In the genomic region with DNA sequence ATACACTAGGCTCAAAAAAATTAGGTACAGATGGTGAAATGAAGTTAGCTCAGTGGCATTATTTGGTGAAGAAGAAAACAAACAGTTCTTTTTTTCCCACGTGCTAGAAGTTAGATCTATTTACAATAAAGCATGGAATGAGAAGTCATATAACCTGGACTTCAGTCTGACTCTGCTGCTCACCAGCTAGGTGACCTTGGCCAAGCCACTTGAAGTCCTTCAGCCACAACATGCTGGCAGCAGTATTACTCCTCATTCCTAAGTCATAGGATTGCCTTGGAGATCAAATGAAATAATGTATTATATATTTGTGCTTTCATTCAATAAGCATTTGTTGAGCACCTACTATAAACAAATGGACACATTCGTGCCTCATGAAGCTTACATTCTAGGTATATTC, we compare ENCODE assay signal across 9 cellular contexts. TPM values are rescaled to one million over a fixed set of nuclear protein-coding genes. Genes with fewer than 3 reads are reported as not detected.
"Had no signal": no experiment of that assay in that cellular context is flagged by ENCODE, and none has a peak within 500 bp of the region (broad histone marks: within the 10 kb centered on the region; RNA-seq: fewer than 3 reads in every experiment).

No MANE protein-coding gene starts in this region.

- H2AFZ ChIP-seq: GM23248 had no signal

- H3K9ac ChIP-seq: GM23248 had no signal

- H3K4me3 ChIP-seq: GM23248, HAP-1 had no signal

- DNase-seq: GM23248, GOT3, H7, HFFc6, IMR-90, KBM-7 had no signal

- H3K9me3 ChIP-seq: HAP-1 had no signal

- H3K4me1 ChIP-seq: HAP-1 had no signal

- FAIRE-seq: HepG2 had no signal

- ATAC-seq: HCT116, HepG2 had no signal

- H3K27ac ChIP-seq: GM23248 had no signal

- H3K36me3 ChIP-seq: HAP-1 had no signal

RNA-seq across cellular contexts. Expression of a gene that starts 45.2 kb away (rescaled TPM):
- total RNA-seq: HepG2 had no signal
